In the genomic region with DNA sequence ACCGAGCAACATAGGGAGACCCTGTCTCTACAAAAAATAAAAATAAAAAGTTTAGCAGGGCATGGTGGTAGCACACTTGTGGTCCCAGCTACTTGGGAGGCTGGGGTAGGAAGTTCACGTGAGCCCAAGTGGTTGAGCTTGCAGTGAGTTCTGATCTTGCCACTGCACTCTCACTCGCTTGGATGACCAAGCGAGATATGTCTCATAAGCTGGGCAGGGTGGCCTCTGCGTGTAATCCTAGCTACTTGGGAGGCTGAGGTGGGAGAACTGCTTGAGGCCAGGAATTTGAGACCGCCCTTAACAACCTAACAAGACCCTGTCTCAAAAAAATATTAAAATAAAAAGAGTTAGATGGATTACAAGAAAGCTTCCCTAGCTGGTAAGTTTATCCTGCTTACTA, we compare ENCODE assay signal across 1 cellular context.
TF ChIP-seq lines count a peak whose summit lies in the region.

No MANE protein-coding gene starts in this region.

TF ChIP-seq in GM12891, 5 proteins besides CTCF, POLR2A, EP300 and RAD21 (continued from another document):
- TF ChIP-seq POLR2AphosphoS5 (IDR thresholded peaks at IDR 0.05; ENCODE audit: low read depth, low read length): no peak
